In genomic region chr1:42114229-42114628, GRCh38 we compare ENCODE assay signal across 20 cellular contexts. TPM values are rescaled to one million over a fixed set of nuclear protein-coding genes. Genes with fewer than 3 reads are reported as not detected.
A peak's percentile ranks its signal among the peaks of the same experiment; 100 is the strongest.
DNase-seq lines count a peak whose midpoint lies in the region; ATAC-seq and TF ChIP-seq lines count a peak whose summit lies in the region.
"Had no signal": no experiment of that assay in that cellular context is flagged by ENCODE, and none has a peak within 500 bp of the region (broad histone marks: within the 10 kb centered on the region; RNA-seq: fewer than 3 reads in every experiment).

No MANE protein-coding gene starts in this region.

- H3K79me2 ChIP-seq in GM23338 (replicated peaks; ENCODE audit: insufficient read depth), result no peaks in the 10 kb centered on the region
- no peaks in the 10 kb centered on the region for H3K79me2 ChIP-seq in trophoblast cell (ENCODE audit: control insufficient read depth, insufficient read depth, low read length, poor library complexity)

- no peaks in the 10 kb centered on the region for H3K27me3 ChIP-seq in GM23338 (ENCODE audit: insufficient read depth)
- H3K27me3 ChIP-seq in trophoblast cell (ENCODE audit: insufficient read depth, low read length), result no peaks in the 10 kb centered on the region

- no CpG with 5 or more reads among the region's 5 CpGs for WGBS in trophoblast cell (ENCODE audit: extremely low coverage, insufficient coverage, insufficient read length)

- no peak for ATAC-seq in GM23338
- ATAC-seq in HG03442 (IDR thresholded peaks at IDR 0.05; ENCODE audit: unreplicated experiment), result no peak
- ATAC-seq: A549 had no signal

- H3K27ac ChIP-seq in GM23338 (ENCODE audit: low read depth), result no peak overlapping the region
- no peak overlapping the region for H3K27ac ChIP-seq in trophoblast cell (ENCODE audit: low read depth, low read length)
- H3K27ac ChIP-seq: A549 had no signal

- H3K18ac ChIP-seq in trophoblast cell (ENCODE audit: low read length), result no peak overlapping the region

- no peak overlapping the region for H3K4ac ChIP-seq in trophoblast cell (ENCODE audit: low read depth, low read length)

- no peak overlapping the region for H2BK12ac ChIP-seq in trophoblast cell (ENCODE audit: low read length)

- H3F3A ChIP-seq in GM23338 (replicated peaks; ENCODE audit: low read depth), result no peaks in the 10 kb centered on the region

- H3K4me1 ChIP-seq in GM23338 (ENCODE audit: insufficient read depth) (peaks cover 17% of the 10 kb centered on the region), trophoblast cell (ENCODE audit: control insufficient read depth in 1 of 2, insufficient read depth in 2 of 2, low read length in 2 of 2) (no peaks in the 10 kb centered on the region)
- H3K4me1 ChIP-seq: A549 had no signal

- no peak overlapping the region for H2BK120ac ChIP-seq in trophoblast cell (ENCODE audit: insufficient read depth, low read length, poor library complexity)

- H3K4me1 Mint-ChIP-seq in GM23338, result peaks cover 14% of the 10 kb centered on the region
- H3K4me1 Mint-ChIP-seq: CD4-positive, alpha-beta memory T cell had no signal

- H3K9me3 Mint-ChIP-seq in GM23338, result peaks cover 8% of the 10 kb centered on the region; the same call in 2 of the 3 replicates
- H3K9me3 Mint-ChIP-seq: HFFc6 had no signal

- no peaks in the 10 kb centered on the region for H3K36me3 ChIP-seq in GM23338 (ENCODE audit: insufficient read depth)
- H3K36me3 ChIP-seq in trophoblast cell (ENCODE audit: control insufficient read depth in 1 of 2, insufficient read depth in 2 of 2, low read length in 2 of 2), result no peaks in the 10 kb centered on the region
- H3K36me3 ChIP-seq: HAP-1 had no signal

- no peak overlapping the region for H3K27ac Mint-ChIP-seq in GM23338
- H3K27ac Mint-ChIP-seq: CD4-positive, alpha-beta memory T cell; HFFc6 had no signal

- H3K9me3 ChIP-seq in trophoblast cell (ENCODE audit: insufficient read depth, low read depth, low read length), result no peaks in the 10 kb centered on the region
- H3K9me3 ChIP-seq: A549, HAP-1 had no signal

- peaks cover 3% of the 10 kb centered on the region for H3K27me3 Mint-ChIP-seq in GM23338 (ENCODE audit: insufficient read depth, low read depth, poor library complexity)

- no peak overlapping the region for H3K4me2 ChIP-seq in GM23338
- no peak overlapping the region for H3K4me2 ChIP-seq in trophoblast cell (ENCODE audit: low read length)
- H3K4me2 ChIP-seq: A549 had no signal

- no peak overlapping the region for H2BK5ac ChIP-seq in trophoblast cell (ENCODE audit: low read depth, low read length, poor library complexity)

- H3K14ac ChIP-seq in trophoblast cell (ENCODE audit: low read length), result no peak overlapping the region

- no peaks in the 10 kb centered on the region; the same call in 2 of the 3 replicates for H3K36me3 Mint-ChIP-seq in GM23338 (ENCODE audit: low read depth)
- H3K36me3 Mint-ChIP-seq: CD4-positive, alpha-beta memory T cell had no signal

- H4K12ac ChIP-seq in trophoblast cell (ENCODE audit: low read depth, low read length), result no peak overlapping the region

- TF ChIP-seq CTCF in GM23338 (conservative IDR thresholded peaks at IDR 0.05; ENCODE audit: low read depth in 2 of 2) (no peak), epithelial cell of esophagus (IDR thresholded peaks at IDR 0.05; ENCODE audit: insufficient read depth, low read depth, low read length, missing control alignments) (no peak)

- H4K8ac ChIP-seq in trophoblast cell (ENCODE audit: low read depth, low read length), result no peak overlapping the region

- H3K9me2 ChIP-seq in GM23338 (ENCODE audit: insufficient read depth), result no peaks in the 10 kb centered on the region; the same call in 1 of the 2 replicates

- no peak overlapping the region for H3K23ac ChIP-seq in trophoblast cell (ENCODE audit: low read length)

- H3K79me1 ChIP-seq in trophoblast cell (ENCODE audit: low read length), result no peaks in the 10 kb centered on the region

- H3K4me3 ChIP-seq in GM23338, result no peak overlapping the region
- no peak overlapping the region for H3K4me3 ChIP-seq in epithelial cell of esophagus (ENCODE audit: low read length)
- no peak overlapping the region for H3K4me3 ChIP-seq in trophoblast cell (ENCODE audit: low read depth, low read length)
- H3K4me3 ChIP-seq: A549, HAP-1 had no signal

- H4K20me1 ChIP-seq in GM23338 (replicated peaks; ENCODE audit: insufficient read depth), result no peaks in the 10 kb centered on the region

- no peak overlapping the region for H4K91ac ChIP-seq in trophoblast cell (ENCODE audit: low read depth, low read length)

- no peak overlapping the region for H2AK5ac ChIP-seq in trophoblast cell (ENCODE audit: low read length)

- H3K9ac ChIP-seq in trophoblast cell (ENCODE audit: low read length), result no peak overlapping the region

- H2AFZ ChIP-seq in GM23338 (peak overlapping the region; percentile 77; the same call in 1 of the 2 replicates), trophoblast cell (ENCODE audit: insufficient read depth, low read length, poor library complexity) (no peak overlapping the region)

- no peak overlapping the region for H3K4me3 Mint-ChIP-seq in GM23338
- H3K4me3 Mint-ChIP-seq: CD4-positive, alpha-beta memory T cell; HFFc6 had no signal

- DNase-seq in AG20443 (ENCODE audit: low spot score) (peak; percentile 14), GM23338 (ENCODE audit: low spot score) (no peak), epithelial cell of esophagus (ENCODE audit: low read depth) (peak; percentile 10), trophoblast cell (peak; percentile 66 to 73), HuH-7.5 (ENCODE audit: low spot score) (no peak), NCI-H187 treated with DMSO at 0.1 percent for 48 hours (lab: John Stamatoyannopoulos, UW) (no peak)
- DNase-seq: 8988T; ACHN; C1 segment of cervical spinal cord; Calu3; CD4-positive, alpha-beta memory T cell; COR-L47; DMS153; DND-41; GOT3; HFFc6 had no signal

TF ChIP-seq in GM23338, 12 proteins besides CTCF, POLR2A, EP300 and RAD21 (continues in another document):
- no peak for TF ChIP-seq REST (IDR thresholded peaks at IDR 0.05; ENCODE audit: unreplicated experiment)
- no peak for TF ChIP-seq NANOG (IDR thresholded peaks at IDR 0.05; ENCODE audit: borderline replicate concordance)
- TF ChIP-seq EZH2 (IDR thresholded peaks at IDR 0.05; ENCODE audit: low read depth, unreplicated experiment), result no peak
- TF ChIP-seq ZNF331 (CRISPR knock-in tag; IDR thresholded peaks at IDR 0.05; ENCODE audit: low read depth), result no peak
- TF ChIP-seq CREB1 (CRISPR knock-in tag; IDR thresholded peaks at IDR 0.05; ENCODE audit: low read depth), result no peak

RNA-seq across cellular contexts. Expression of gene GUCA2B, which starts 39.0 kb away (rescaled TPM):
- total RNA-seq in GM23338 (2014; rRNA removed; shearing (Covaris generic)), result not detected in 2 replicates
- not detected in 2 replicates for polyA plus RNA-seq in GM23338 (2016; fragmentation: Nextera tagmentation; extraction: Ambion mirVana)
- not detected in 2 replicates for polyA plus RNA-seq in trophoblast cell (2013)
- total RNA-seq: Calu3; CD4-positive, alpha-beta memory T cell; HFFc6 had no signal
- polyA plus RNA-seq: BJ; CD4-positive, alpha-beta memory T cell had no signal

RNA-seq across cellular contexts. Expression of gene GUCA2A, which starts 50.3 kb away (rescaled TPM):
- total RNA-seq in GM23338 (2014; rRNA removed; shearing (Covaris generic)), result not detected in 2 replicates
- not detected in 2 replicates for polyA plus RNA-seq in GM23338 (2016; fragmentation: Nextera tagmentation; extraction: Ambion mirVana)
- 0.82 and 1.6 TPM in 2 replicates for polyA plus RNA-seq in trophoblast cell (2013)
- total RNA-seq: Calu3; CD4-positive, alpha-beta memory T cell; HFFc6 had no signal
- polyA plus RNA-seq: A549; BJ; CD4-positive, alpha-beta memory T cell had no signal

Comparison
In these comparisons a context has a peak if more than half of its experiments do, and no peak if none do; other contexts are left out.
1. DNase-seq: peak in AG20443 (single experiment), epithelial cell of esophagus (single experiment) and trophoblast cell (2 of 2); none in GM23338 (single experiment), HuH-7.5 (single experiment) and NCI-H187 treated with DMSO at 0.1 percent for 48 hours (single experiment).